Comparison of ENCODE assay signal across 8 cellular contexts in the genomic region with DNA sequence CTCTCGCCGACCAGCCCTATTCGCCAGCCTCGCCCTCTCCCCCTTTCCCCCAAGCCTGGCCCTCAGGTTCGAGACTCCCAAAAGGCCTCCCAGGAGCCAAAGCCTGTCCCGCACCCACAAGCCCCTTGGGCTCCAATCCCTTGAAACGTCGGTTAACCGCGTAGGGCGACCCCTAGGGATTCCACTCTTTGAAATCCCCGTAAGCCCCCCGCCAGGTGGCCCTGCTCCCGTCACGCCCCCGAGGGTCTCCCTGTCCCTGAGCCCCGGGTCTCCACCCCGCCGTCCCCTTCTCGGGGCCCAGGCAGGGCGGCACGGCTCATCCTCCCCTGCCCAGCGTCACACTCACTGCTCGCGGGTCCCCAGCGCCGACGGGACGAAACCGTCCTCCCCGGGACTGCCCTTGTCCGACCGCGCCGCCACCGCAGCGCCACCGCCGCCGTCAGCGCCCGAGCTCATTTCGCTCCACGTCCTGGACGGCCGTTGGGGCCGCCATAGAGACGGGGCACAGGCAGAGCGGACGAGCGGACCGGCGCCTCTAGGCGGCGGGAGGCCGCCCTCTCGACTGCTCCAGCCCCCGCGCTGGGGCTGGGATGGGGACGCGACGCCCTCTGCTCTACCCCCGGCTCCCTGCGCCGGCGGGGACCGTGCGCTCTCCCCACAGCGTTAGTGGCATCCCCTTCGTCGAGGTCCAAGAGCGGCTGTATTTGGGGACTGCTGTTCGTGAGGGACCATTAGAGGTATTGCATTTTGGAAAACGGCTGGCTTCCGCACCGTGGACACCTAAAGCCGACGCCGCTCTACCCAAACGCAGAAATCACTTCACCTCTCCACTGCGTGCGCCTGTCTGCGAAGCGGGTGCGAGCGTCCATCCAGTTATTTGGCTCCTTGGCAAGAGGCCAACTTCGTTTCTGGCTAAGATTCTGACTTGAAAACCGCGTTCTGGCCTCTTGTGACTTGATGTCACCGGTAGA. TPM values are rescaled to one million over a fixed set of nuclear protein-coding genes. Genes with fewer than 3 reads are reported as not detected.
DNase-seq lines count a peak whose midpoint lies in the region; ATAC-seq and TF ChIP-seq lines count a peak whose summit lies in the region.

Gene EEF1AKMT2 (minus strand): TSS at position 510 of the 971 bp plus-strand sequence. CDS start 54 bp downstream, at position 456.

- intact Hi-C loops in CD14-positive monocyte (cut with micrococcal nuclease) (loop anchor here in 1 of 2 donors (10.0 kb wide), 2 partner anchors 123 to 1637 kb away; partner anchors contain the start of gene BUB3), lower leg skin (cut with DNase I; ENCODE audit: low total_unique reads) (no loop called here)

- peak within 1 kb of the TSS; percentile 92 to 96 for H3K4me3 Mint-ChIP-seq in CD14-positive monocyte

- H3K36me3 Mint-ChIP-seq in CD14-positive monocyte: peaks cover 14 to 20% of the 10 kb centered on the region in 2 donors

- peak; percentile 92 for ATAC-seq in GM19328 (IDR thresholded peaks at IDR 0.05; ENCODE audit: unreplicated experiment)
- ATAC-seq in HG03469 (IDR thresholded peaks at IDR 0.05; ENCODE audit: unreplicated experiment): peak; percentile 78

- peaks cover 14% of the 10 kb centered on the region for H3K4me1 Mint-ChIP-seq in CD14-positive monocyte

- DNase-seq in CD14-positive monocyte (ENCODE audit: low spot score) (peak; percentile 73), NCI-H748 (lab: John Stamatoyannopoulos, UW; ENCODE audit: unreplicated experiment) (peak; percentile 86), dermis microvascular lymphatic vessel endothelial cell (ENCODE audit: low read depth in 2 of 2) (peak; percentile 76 to 92), lower leg skin (ENCODE audit: low spot score in 2 of 2) (peak; percentile 59 to 95)
- peak; percentile 75 for DNase-seq in activated CD4-positive, alpha-beta T cell treated with anti-CD3 and anti-CD28 coated beads, Interleukin-2, amount 50 U/mL, for 4 hours
- DNase-seq in stimulated activated CD4-positive, alpha-beta T cell treated with anti-CD3 and anti-CD28 coated beads, Interleukin-4, amount 100 ng/mL, for 48 hours (ENCODE audit: low read depth in 2 of 2): peak; percentile 66 to 76

- peak within 1 kb of the TSS; percentile 80 to 96 (median 93) for H3K27ac Mint-ChIP-seq in CD14-positive monocyte

- WGBS in lower leg skin, 2 donors: 0% methylated on average over 18 to 71 of the region's 90 CpGs

- no peaks in the 10 kb centered on the region for H3K9me3 Mint-ChIP-seq in CD14-positive monocyte

- TF ChIP-seq CTCF in CD14-positive monocyte (IDR thresholded peaks at IDR 0.05) (peak; percentile 46), lower leg skin (IDR thresholded peaks at IDR 0.05) (peak in 1 of 3 donors; percentile 54)

- no peak for TF ChIP-seq POLR2A in lower leg skin (IDR thresholded peaks at IDR 0.05)

- H3K27me3 Mint-ChIP-seq in CD14-positive monocyte (ENCODE audit: low read depth in 3 of 3): peaks cover 0 to 1% (median 0%) of the 10 kb centered on the region in 3 donors

- H3K4me3 ChIP-seq in lower leg skin (ENCODE audit: low read depth, poor library complexity, severe bottlenecking): peak within 1 kb of the TSS; percentile 85

RNA-seq across cellular contexts. Expression of gene EEF1AKMT2, which starts in this region (rescaled TPM):
- 10 to 100 TPM in 1 of 2 donors, 1 to 10 TPM in 1; 8.2 to 13.6 TPM for polyA plus RNA-seq in CD14-positive monocyte
- total RNA-seq in dermis microvascular lymphatic vessel endothelial cell (11.1 and 11.6 TPM in 2 replicates), lower leg skin (10 to 100 TPM; 10.6 to 18.8 (median 14.4) TPM)

Comparison
In these comparisons a context has a peak if more than half of its experiments do, and no peak if none do; other contexts are left out.
1. Peak in every context shown above with its lines: DNase-seq, ATAC-seq and H3K4me3 ChIP-seq.